Comparison of ENCODE assay signal across 9 cellular contexts in genomic region chrX:53072418-53073114, GRCh38. TPM values are rescaled to one million over a fixed set of nuclear protein-coding genes. Genes with fewer than 3 reads are reported as not detected.
DNase-seq lines count a peak whose midpoint lies in the region; ATAC-seq and TF ChIP-seq lines count a peak whose summit lies in the region.
"Had no signal": no experiment of that assay in that cellular context is flagged by ENCODE, and none has a peak within 500 bp of the region (broad histone marks: within the 10 kb centered on the region; RNA-seq: fewer than 3 reads in every experiment).

No MANE protein-coding gene starts in this region.

- H3K36me3 ChIP-seq in breast epithelium: no peaks in the 10 kb centered on the region
- no peaks in the 10 kb centered on the region for H3K36me3 ChIP-seq in H7 (replicated peaks; ENCODE audit: control insufficient read depth, insufficient read depth, low read length)
- no peaks in the 10 kb centered on the region for H3K36me3 ChIP-seq in left lung

- H3K9me3 ChIP-seq in breast epithelium (no peaks in the 10 kb centered on the region), left lung (no peaks in the 10 kb centered on the region)

- TF ChIP-seq CTCF in GM12865 (IDR thresholded peaks at IDR 0.05; ENCODE audit: insufficient read depth, low read depth, low read length, missing control alignments): no peak
- no peak for TF ChIP-seq CTCF in breast epithelium (IDR thresholded peaks at IDR 0.05)
- no peak for TF ChIP-seq CTCF in left lung (IDR thresholded peaks at IDR 0.05)

- peaks cover 0 to 35% of the 10 kb centered on the region in 2 donors for H3K27me3 ChIP-seq in breast epithelium
- no peaks in the 10 kb centered on the region for H3K27me3 ChIP-seq in H7 (ENCODE audit: control insufficient read depth, insufficient read depth, low read length)
- peaks cover 0 to 4% of the 10 kb centered on the region in 2 donors for H3K27me3 ChIP-seq in left lung

- H3K4me1 ChIP-seq in breast epithelium (no peaks in the 10 kb centered on the region), left lung (no peaks in the 10 kb centered on the region)

- DNase-seq in GM12865 (ENCODE audit: low read depth) (no peak), Kasumi-1 (lab: John Stamatoyannopoulos, UW) (peak; percentile 4 to 29), breast epithelium (ENCODE audit: low spot score in 2 of 2) (no peak), pons (ENCODE audit: low spot score) (peak; percentile 17), NCI-H146 treated with DMSO at 0.1 percent for 48 hours (lab: John Stamatoyannopoulos, UW; ENCODE audit: unreplicated experiment) (no peak), H7 (no peak), iPS-NIHi11 (ENCODE audit: low spot score) (no peak), left lung (no peak)

- ATAC-seq in left lung: no peak

- peak overlapping the region; percentile 38 for H3K4me3 ChIP-seq in GM12865 (ENCODE audit: low read depth, low read length)
- H3K4me3 ChIP-seq in breast epithelium: peak overlapping the region in 1 of 3 donors; percentile 45
- no peak overlapping the region for H3K4me3 ChIP-seq in H7 (ENCODE audit: insufficient read depth, low read depth, low read length)
- peak overlapping the region in 1 of 2 donors; percentile 31 for H3K4me3 ChIP-seq in left lung

- peak overlapping the region; percentile 48 to 72 for H3K27ac ChIP-seq in breast epithelium
- no peak overlapping the region for H3K27ac ChIP-seq in left lung

- TF ChIP-seq POLR2A in breast epithelium (IDR thresholded peaks at IDR 0.05): no peak

- intact Hi-C loops in breast epithelium (cut with DNase I; ENCODE audit: low total_unique reads): loop anchor here (5.0 kb wide), 1 partner anchor 360 kb away; the partner anchor contains the start of gene HSD17B10
- intact Hi-C loops in left lung (cut with DNase I): no loop called here

RNA-seq across cellular contexts. Expression of gene TSPYL2, which starts 9.6 kb away (rescaled TPM):
- 10 to 100 TPM; 63.4 to 82.7 (median 76.4) TPM for total RNA-seq in breast epithelium
- total RNA-seq in H7 (2014; rRNA removed; shearing (Covaris generic)): 7.6 and 11.2 TPM in 2 replicates
- total RNA-seq in left lung: 10 to 100 TPM; 16.6 to 21.9 TPM

RNA-seq across cellular contexts. Expression of gene KANTR, which starts 21.4 kb away (rescaled TPM):
- total RNA-seq in breast epithelium (10 to 100 TPM; 16.8 to 30.7 (median 29.8) TPM), left lung (1 to 10 TPM; 7.8 to 9.9 TPM)
- 4.1 and 7.3 TPM in 2 replicates for total RNA-seq in H7 (2014; rRNA removed; shearing (Covaris generic))

RNA-seq across cellular contexts. Expression of gene GPR173, which starts 24.0 kb away (rescaled TPM):
- total RNA-seq in breast epithelium (1 to 10 TPM in 2 of 3 donors, under 1 TPM in 1; 0.96 to 2.3 (median 1.6) TPM), left lung (1 to 10 TPM; 2.0 to 3.6 TPM)
- 3.4 and 3.6 TPM in 2 replicates for total RNA-seq in H7 (2014; rRNA removed; shearing (Covaris generic))
- total RNA-seq: T-helper 2 cell treated with Interferon-gamma antibody and Interleukin-4, amounts not matched to agents 100 ng/mL and 5 ng/mL, for 36 hours had no signal

Comparison
In these comparisons a context has a peak if more than half of its experiments do, and no peak if none do; other contexts are left out.
1. DNase-seq: peak in Kasumi-1 (2 of 2) and pons (single experiment); none in GM12865 (single experiment), breast epithelium (0 of 2), NCI-H146 treated with DMSO at 0.1 percent for 48 hours (single experiment), H7 (single experiment), iPS-NIHi11 (single experiment) and left lung (0 of 2).
2. H3K27ac ChIP-seq: peak in breast epithelium (2 of 2); none in left lung (0 of 2).